ENCODE assay signal across 13 cellular contexts in the genomic region with DNA sequence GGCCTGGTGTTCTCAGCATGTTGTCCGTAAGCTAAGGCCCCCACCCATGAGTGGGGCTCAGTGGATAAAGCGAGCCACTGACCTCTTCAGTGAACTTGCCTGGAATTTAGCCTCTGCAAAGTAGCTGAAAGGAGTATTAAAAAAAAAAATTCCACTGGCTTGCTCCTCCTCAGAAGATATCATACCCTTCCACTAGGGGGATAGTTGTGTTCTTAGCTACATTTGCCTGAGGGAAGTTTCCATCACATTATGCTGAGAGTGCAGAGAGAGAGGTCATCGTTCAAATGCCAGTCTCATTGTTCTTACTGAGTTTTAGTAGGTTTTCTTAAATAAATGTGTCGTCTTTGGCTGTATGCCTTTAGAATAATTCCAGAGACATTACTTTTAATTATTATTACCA.
DNase-seq lines count a peak whose midpoint lies in the region; ATAC-seq and TF ChIP-seq lines count a peak whose summit lies in the region.
"Had no signal": no experiment of that assay in that cellular context is flagged by ENCODE, and none has a peak within 500 bp of the region (broad histone marks: within the 10 kb centered on the region; RNA-seq: fewer than 3 reads in every experiment).

No MANE protein-coding gene starts in this region.

- in situ Hi-C loops in brain microvascular endothelial cell (cut with HindIII; ENCODE audit: low pct_ligation_motif_present, low sequenced_read_pairs) = no loop called here

- H3K9me3 Mint-ChIP-seq in T-cell = peaks cover 4 to 12% (median 7%) of the 10 kb centered on the region in 3 donors

- no peaks in the 10 kb centered on the region for H3K4me1 ChIP-seq in heart right ventricle
- H3K4me1 ChIP-seq: esophagus squamous epithelium had no signal

- intact Hi-C loops in heart right ventricle (cut with DNase I) = no loop called here

- H3K4me1 Mint-ChIP-seq in T-cell = no peaks in the 10 kb centered on the region
- H3K4me1 Mint-ChIP-seq: activated naive CD8-positive, alpha-beta T cell treated with anti-CD3 and anti-CD28 coated beads, Interleukin-2, amount 10 ng/mL, durations not matched to agents 7 days and 5 days had no signal

- WGBS in heart right ventricle, 2 donors = 73 to 80% methylated on average over 4 of the region's 4 CpGs

- H3K27me3 ChIP-seq in brain microvascular endothelial cell (replicated peaks) (no peaks in the 10 kb centered on the region), heart right ventricle (no peaks in the 10 kb centered on the region)
- H3K27me3 ChIP-seq: esophagus squamous epithelium had no signal

- H3K4me3 Mint-ChIP-seq in T-cell = no peak overlapping the region
- H3K4me3 Mint-ChIP-seq: activated naive CD8-positive, alpha-beta T cell treated with anti-CD3 and anti-CD28 coated beads, Interleukin-2, amount 10 ng/mL, durations not matched to agents 7 days and 5 days had no signal

- H3K36me3 ChIP-seq in brain microvascular endothelial cell (replicated peaks) (no peaks in the 10 kb centered on the region), heart right ventricle (no peaks in the 10 kb centered on the region)
- H3K36me3 ChIP-seq: esophagus squamous epithelium had no signal

- no peak for ATAC-seq in heart right ventricle
- no peak for ATAC-seq in HG03354 (IDR thresholded peaks at IDR 0.05; ENCODE audit: poor library complexity, severe bottlenecking, unreplicated experiment)
- ATAC-seq in T-cell (replicated peaks in 1 of 4) = no peak
- ATAC-seq: activated CD4-positive, CD25-positive, alpha-beta regulatory T cell treated with anti-CD3 and anti-CD28 coated beads, Interleukin-2, amount 50 U/mL, for 24 hours had no signal

- H3K27ac ChIP-seq in brain microvascular endothelial cell = no peak overlapping the region
- H3K27ac ChIP-seq in heart right ventricle = no peak overlapping the region
- H3K27ac ChIP-seq: esophagus squamous epithelium had no signal

- CTCF ChIA-PET in T-cell (lab: Charles Lee) = no interaction called here

- peaks cover 0 to 12% (median under 1%) of the 10 kb centered on the region in 11 donors for H3K9me3 ChIP-seq in heart right ventricle

- H3K27me3 Mint-ChIP-seq in T-cell = no peaks in the 10 kb centered on the region
- H3K27me3 Mint-ChIP-seq: activated naive CD8-positive, alpha-beta T cell treated with anti-CD3 and anti-CD28 coated beads, Interleukin-2, amount 10 ng/mL, durations not matched to agents 7 days and 5 days had no signal

- H3K4me3 ChIP-seq in brain microvascular endothelial cell (ENCODE audit: low read depth, low read length) = no peak overlapping the region
- no peak overlapping the region for H3K4me3 ChIP-seq in retinal pigment epithelial cell (ENCODE audit: low read length)
- H3K4me3 ChIP-seq in heart right ventricle = no peak overlapping the region
- H3K4me3 ChIP-seq: esophagus squamous epithelium had no signal

- H3K27ac Mint-ChIP-seq in T-cell = no peak overlapping the region
- H3K27ac Mint-ChIP-seq: activated naive CD8-positive, alpha-beta T cell treated with anti-CD3 and anti-CD28 coated beads, Interleukin-2, amount 10 ng/mL, durations not matched to agents 7 days and 5 days had no signal

- POLR2A ChIA-PET in T-cell (lab: Charles Lee) = no interaction called here

- TF ChIP-seq CTCF in brain microvascular endothelial cell (IDR thresholded peaks at IDR 0.05; ENCODE audit: low read depth, low read length, missing control alignments) = peak; percentile 48
- peak; percentile 63 for TF ChIP-seq CTCF in retinal pigment epithelial cell (conservative IDR thresholded peaks at IDR 0.05; ENCODE audit: low read depth, low read length)
- TF ChIP-seq CTCF in heart right ventricle (IDR thresholded peaks at IDR 0.05) = no peak

- no peaks in the 10 kb centered on the region for H3K36me3 Mint-ChIP-seq in T-cell
- H3K36me3 Mint-ChIP-seq: activated naive CD8-positive, alpha-beta T cell treated with anti-CD3 and anti-CD28 coated beads, Interleukin-2, amount 10 ng/mL, durations not matched to agents 7 days and 5 days had no signal

- DNase-seq in SIG-M5 treated with dmso at 0.1 percent for 504 hours (lab: John Stamatoyannopoulos, UW; ENCODE audit: unreplicated experiment) = peak; percentile 30
- DNase-seq in SIG-M5 (lab: John Stamatoyannopoulos, UW) = no peak
- DNase-seq in NAMALWA (ENCODE audit: low spot score) = peak; percentile 16
- no peak for DNase-seq in brain microvascular endothelial cell
- no peak for DNase-seq in retinal pigment epithelial cell (ENCODE audit: low read depth)
- no peak for DNase-seq in heart right ventricle
- DNase-seq in T-cell = no peak
- DNase-seq: activated naive CD8-positive, alpha-beta T cell treated with anti-CD3 and anti-CD28 coated beads, Interleukin-2, amount 10 ng/mL, durations not matched to agents 7 days and 5 days; esophagus squamous epithelium; HCEC 1CT; stimulated activated naive CD4-positive, alpha-beta T cell had no signal

Comparison
In these comparisons a context has a peak if more than half of its experiments do, and no peak if none do; other contexts are left out.
1. DNase-seq: peak in SIG-M5 treated with dmso at 0.1 percent for 504 hours (single experiment) and NAMALWA (single experiment); none in SIG-M5 (single experiment), brain microvascular endothelial cell (single experiment), retinal pigment epithelial cell (single experiment), heart right ventricle (0 of 2) and T-cell (0 of 34).
2. CTCF ChIP-seq: peak in brain microvascular endothelial cell (single experiment) and retinal pigment epithelial cell (single experiment); none in heart right ventricle (0 of 9).